Comparison of ENCODE assay signal across 13 cellular contexts in genomic region chr17:44043326-44043725, GRCh38. TPM values are rescaled to one million over a fixed set of nuclear protein-coding genes. Genes with fewer than 3 reads are reported as not detected.
DNase-seq lines count a peak whose midpoint lies in the region; ATAC-seq and TF ChIP-seq lines count a peak whose summit lies in the region.
"Had no signal": no experiment of that assay in that cellular context is flagged by ENCODE, and none has a peak within 500 bp of the region (broad histone marks: within the 10 kb centered on the region; RNA-seq: fewer than 3 reads in every experiment).

No MANE protein-coding gene starts in this region.

- H3K9ac ChIP-seq in HUES48 (ENCODE audit: low read depth, low read length) (no peak overlapping the region), stomach smooth muscle (ENCODE audit: low read length in 2 of 2) (no peak overlapping the region)

- H3K27ac ChIP-seq in HUES48 (ENCODE audit: low read depth, low read length) (peak overlapping the region; percentile 20), left lung (peak overlapping the region; percentile 39 to 68), stomach smooth muscle (ENCODE audit: low read length) (peak overlapping the region; percentile 24)
- H3K27ac ChIP-seq: HL-60 had no signal

- intact Hi-C loops in left lung (cut with DNase I): no loop called here

- DNase-seq in choroid plexus epithelial cell (ENCODE audit: low read depth) (peak; percentile 57), left lung (no peak), 8988T (no peak), germinal center (ENCODE audit: low spot score) (no peak)
- no peak for DNase-seq in activated CD8-positive, alpha-beta memory T cell treated with anti-CD3 and anti-CD28 coated beads, Interleukin-2, amount 50 U/mL, for 48 hours
- DNase-seq: foreskin melanocyte; left colon; NCI-H446 treated with DMSO at 0.1 percent for 48 hours; stimulated activated CD4-positive, alpha-beta T cell treated with anti-CD3 and anti-CD28 coated beads, Interleukin-4, amount 100 ng/mL, for 24 hours had no signal

- H3K9me3 ChIP-seq in HUES48 (ENCODE audit: control insufficient read depth, insufficient read depth, low read length) (no peaks in the 10 kb centered on the region), left lung (no peaks in the 10 kb centered on the region), stomach smooth muscle (ENCODE audit: control insufficient read depth in 2 of 2, low read length in 2 of 2) (no peaks in the 10 kb centered on the region)

- H3K27me3 ChIP-seq in HUES48 (ENCODE audit: control insufficient read depth, insufficient read depth, low read length) (no peaks in the 10 kb centered on the region), left lung (no peaks in the 10 kb centered on the region), stomach smooth muscle (ENCODE audit: control insufficient read depth in 1 of 2, insufficient read depth in 2 of 2, low read length in 2 of 2) (no peaks in the 10 kb centered on the region)

- TF ChIP-seq CTCF in choroid plexus epithelial cell (conservative IDR thresholded peaks at IDR 0.05; ENCODE audit: low read depth, low read length) (no peak), left lung (IDR thresholded peaks at IDR 0.05) (no peak)

- H3K36me3 ChIP-seq in HUES48 (ENCODE audit: control insufficient read depth, insufficient read depth, low read length) (peaks cover 38% of the 10 kb centered on the region), left lung (peaks cover 0 to 38% of the 10 kb centered on the region in 2 donors), stomach smooth muscle (ENCODE audit: control insufficient read depth in 2 of 2, insufficient read depth in 2 of 2, low read length in 2 of 2) (peaks cover 0 to 7% of the 10 kb centered on the region in 2 donors)

- ATAC-seq in left lung (peak; percentile 37), HG03520 (IDR thresholded peaks at IDR 0.05; ENCODE audit: unreplicated experiment) (no peak)
- ATAC-seq: left colon had no signal

- H3K4me1 ChIP-seq in HUES48 (ENCODE audit: control insufficient read depth, insufficient read depth, low read length) (peaks cover 5% of the 10 kb centered on the region; the same call in 1 of the 2 replicates), left lung (peaks cover 23 to 57% of the 10 kb centered on the region in 2 donors), stomach smooth muscle (ENCODE audit: control insufficient read depth, insufficient read depth, low read length) (peaks cover 27% of the 10 kb centered on the region)

- H3K4me3 ChIP-seq in HUES48 (ENCODE audit: low read depth, low read length) (no peak overlapping the region), choroid plexus epithelial cell (ENCODE audit: low read depth, low read length) (no peak overlapping the region), left lung (no peak overlapping the region), stomach smooth muscle (ENCODE audit: low read length in 2 of 2) (no peak overlapping the region)

RNA-seq across cellular contexts. Expression of gene LSM12, which starts 23.1 kb away (rescaled TPM):
- total RNA-seq in left lung: 10 to 100 TPM; 47.6 to 53.2 TPM

RNA-seq across cellular contexts. Expression of gene G6PC3, which starts 27.2 kb away (rescaled TPM):
- 10 to 100 TPM; 47.4 to 62.6 TPM for total RNA-seq in left lung

RNA-seq across cellular contexts. Expression of gene TMEM101, which starts 28.6 kb away (rescaled TPM):
- total RNA-seq in left lung: 10 to 100 TPM; 29.7 to 35.0 TPM

RNA-seq across cellular contexts. Expression of gene NAGS, which starts 38.9 kb away (rescaled TPM):
- total RNA-seq in left lung: 1 to 10 TPM; 5.2 to 7.0 TPM
